Comparison of ENCODE assay signal across 27 cellular contexts in genomic region chr7:130524628-130525027, GRCh38.
"Had no signal": no experiment of that assay in that cellular context is flagged by ENCODE, and none has a peak within 500 bp of the region (broad histone marks: within the 10 kb centered on the region; RNA-seq: fewer than 3 reads in every experiment).

No MANE protein-coding gene starts in this region.

- H3K27ac ChIP-seq: colonic mucosa, epithelial cell of prostate, esophagus squamous epithelium, gastrocnemius medialis, heart left ventricle, hepatocyte, left lung, lower lobe of right lung had no signal

- H3K4me2 ChIP-seq: hepatocyte had no signal

- H3K9me3 ChIP-seq: colonic mucosa, esophagus squamous epithelium, gastrocnemius medialis, heart left ventricle, left lung, lower lobe of right lung, mucosa of descending colon had no signal

- H3K4me1 ChIP-seq: esophagus squamous epithelium, gastrocnemius medialis, heart left ventricle, left lung, lower lobe of right lung had no signal

- H2AFZ ChIP-seq: hepatocyte had no signal

- H3K27me3 ChIP-seq: colonic mucosa, esophagus squamous epithelium, gastrocnemius medialis, heart left ventricle, hepatocyte, left lung had no signal

- H3K4me3 ChIP-seq: colonic mucosa, esophagus squamous epithelium, gastrocnemius medialis, heart left ventricle, hepatocyte, left lung, lower lobe of right lung, mucosa of descending colon had no signal

- ATAC-seq: effector memory CD8-positive, alpha-beta T cell; esophagus mucosa; gastrocnemius medialis; heart left ventricle; left cardiac atrium; left lung; left ventricle myocardium superior; lower lobe of right lung; mucosa of descending colon; naive thymus-derived CD8-positive, alpha-beta T cell had no signal

- FAIRE-seq: endometrium, keratinocyte had no signal

- H3K79me2 ChIP-seq: hepatocyte had no signal

- H3K36me3 ChIP-seq: colonic mucosa, gastrocnemius medialis had no signal

- DNase-seq: colonic mucosa; cortex of kidney; effector CD8-positive, alpha-beta T cell; effector memory CD8-positive, alpha-beta T cell; endodermal cell; erythroblast; esophagus squamous epithelium; foreskin fibroblast; foreskin melanocyte; gastrocnemius medialis; glutamatergic neuron; heart left ventricle; hypothalamus; immature natural killer cell; left cardiac atrium; left lung; left ventricle myocardium superior; lower lobe of right lung; mesenchymal stem cell; mucosa of descending colon; naive B cell; naive thymus-derived CD8-positive, alpha-beta T cell had no signal
